25 cellular contexts compared by ENCODE assay signal in genomic region chr1:42999308-42999707, GRCh38. TPM values are rescaled to one million over a fixed set of nuclear protein-coding genes. Genes with fewer than 3 reads are reported as not detected.
A peak's percentile ranks its signal among the peaks of the same experiment; 100 is the strongest.
DNase-seq lines count a peak whose midpoint lies in the region; ATAC-seq and TF ChIP-seq lines count a peak whose summit lies in the region.
"Had no signal": no experiment of that assay in that cellular context is flagged by ENCODE, and none has a peak within 500 bp of the region (broad histone marks: within the 10 kb centered on the region; RNA-seq: fewer than 3 reads in every experiment).

No MANE protein-coding gene starts in this region.

- H3K4me2 ChIP-seq in osteoblast (ENCODE audit: insufficient read depth, low read length): no peak overlapping the region
- H3K4me2 ChIP-seq: SK-N-SH had no signal

- H3K27me3 Mint-ChIP-seq in activated T-helper 17 cell treated with anti-CD3 and anti-CD28 coated beads, Interleukin-2, amount 50 U/mL, for 72 hours: no peaks in the 10 kb centered on the region
- H3K27me3 Mint-ChIP-seq in glutamatergic neuron (ENCODE audit: unreplicated experiment): peaks cover 1% of the 10 kb centered on the region
- H3K27me3 Mint-ChIP-seq: CD4-positive, alpha-beta T cell; T-helper 17 cell had no signal

- H3K27ac Mint-ChIP-seq in activated T-helper 17 cell treated with anti-CD3 and anti-CD28 coated beads, Interleukin-2, amount 50 U/mL, for 72 hours: no peak overlapping the region
- no peak overlapping the region for H3K27ac Mint-ChIP-seq in glutamatergic neuron (ENCODE audit: unreplicated experiment)
- H3K27ac Mint-ChIP-seq: activated T-cell treated with anti-CD3 and anti-CD28 coated beads, Interleukin-2, amount 50 U/mL, for 72 hours; CD4-positive, alpha-beta T cell; naive thymus-derived CD4-positive, alpha-beta T cell; T-helper 17 cell had no signal

- no peak for TF ChIP-seq CTCF in osteoblast (IDR thresholded peaks at IDR 0.05; ENCODE audit: extremely low read depth, low read depth, low read length)
- TF ChIP-seq CTCF in glutamatergic neuron (IDR thresholded peaks at IDR 0.05; ENCODE audit: partially characterized antibody, unreplicated experiment): no peak

- H3K27me3 ChIP-seq in osteoblast (ENCODE audit: insufficient read depth, low read length): no peaks in the 10 kb centered on the region
- H3K27me3 ChIP-seq: heart right ventricle, tibial artery had no signal

- no peaks in the 10 kb centered on the region for H4K20me1 ChIP-seq in osteoblast (ENCODE audit: insufficient read depth, low read length)

- no peak overlapping the region for H3K4me3 Mint-ChIP-seq in activated T-helper 17 cell treated with anti-CD3 and anti-CD28 coated beads, Interleukin-2, amount 50 U/mL, for 72 hours
- H3K4me3 Mint-ChIP-seq in glutamatergic neuron (ENCODE audit: unreplicated experiment): no peak overlapping the region
- H3K4me3 Mint-ChIP-seq: activated T-cell treated with anti-CD3 and anti-CD28 coated beads, Interleukin-2, amount 50 U/mL, for 72 hours; CD4-positive, alpha-beta T cell; naive thymus-derived CD4-positive, alpha-beta T cell; T-helper 17 cell had no signal

- H3K27ac ChIP-seq in osteoblast (ENCODE audit: low read depth, low read length): no peak overlapping the region
- H3K27ac ChIP-seq: heart right ventricle, tibial artery had no signal

- no peak overlapping the region for H2AFZ ChIP-seq in osteoblast (ENCODE audit: low read length)

- no peaks in the 10 kb centered on the region for H3K36me3 ChIP-seq in osteoblast (ENCODE audit: insufficient read depth, low read length)
- H3K36me3 ChIP-seq: heart right ventricle, tibial artery had no signal

- no peak overlapping the region for H3K4me3 ChIP-seq in osteoblast (ENCODE audit: insufficient read depth, low read length)
- H3K4me3 ChIP-seq: heart right ventricle, tibial artery had no signal

- no peaks in the 10 kb centered on the region for H3K36me3 Mint-ChIP-seq in activated T-helper 17 cell treated with anti-CD3 and anti-CD28 coated beads, Interleukin-2, amount 50 U/mL, for 72 hours (ENCODE audit: low read depth)
- no peaks in the 10 kb centered on the region for H3K36me3 Mint-ChIP-seq in glutamatergic neuron (ENCODE audit: unreplicated experiment)

- no peaks in the 10 kb centered on the region for H3K4me1 Mint-ChIP-seq in activated T-helper 17 cell treated with anti-CD3 and anti-CD28 coated beads, Interleukin-2, amount 50 U/mL, for 72 hours
- H3K4me1 Mint-ChIP-seq in glutamatergic neuron (ENCODE audit: low read depth, unreplicated experiment): no peaks in the 10 kb centered on the region

- peak; percentile 67 for DNase-seq in EL
- peak; percentile 33 for DNase-seq in HS-27A (ENCODE audit: low read depth)
- peak; percentile 65 for DNase-seq in osteoblast (ENCODE audit: insufficient read length, low spot score, missing footprints)
- no peak for DNase-seq in ureter (ENCODE audit: low spot score)
- DNase-seq in glutamatergic neuron: no peak
- no peak for DNase-seq in activated CD8-positive, alpha-beta memory T cell treated with anti-CD3 and anti-CD28 coated beads, Interleukin-2, amount 50 U/mL, for 48 hours
- no peak for DNase-seq in NCI-H748 (lab: John Stamatoyannopoulos, UW; ENCODE audit: unreplicated experiment)
- DNase-seq: activated CD4-positive, alpha-beta T cell treated with anti-CD3 and anti-CD28 coated beads for 48 hours; activated naive CD4-positive, alpha-beta T cell treated with anti-CD3 and anti-CD28 coated beads, Interleukin-2, amount 50 U/mL, for 16 hours; activated T-cell treated with anti-CD3 and anti-CD28 coated beads, Interleukin-2, amount 50 U/mL, for 72 hours; CD4-positive, alpha-beta T cell; heart right ventricle; Kasumi-1; naive thymus-derived CD4-positive, alpha-beta T cell; NCI-H1694 treated with DMSO at 0.1 percent for 48 hours; NCI-H2171; NCI-H524; nucleus accumbens; SK-N-SH; stimulated activated CD4-positive, alpha-beta T cell treated with anti-CD3 and anti-CD28 coated beads, Interleukin-4, amount 100 ng/mL, for 24 hours; stimulated activated naive CD4-positive, alpha-beta T cell treated with Interleukin-2 at 50 U/mL for 16 hours; T-helper 17 cell; tibial artery had no signal

- no peaks in the 10 kb centered on the region for H3K4me1 ChIP-seq in osteoblast (ENCODE audit: insufficient read depth, low read length)
- H3K4me1 ChIP-seq: heart right ventricle had no signal

- no peaks in the 10 kb centered on the region for H3K79me2 ChIP-seq in osteoblast (ENCODE audit: insufficient read depth, low read length)

- H3K9me3 ChIP-seq in osteoblast (ENCODE audit: low read depth, low read length): no peaks in the 10 kb centered on the region
- H3K9me3 ChIP-seq: heart right ventricle, SK-N-SH, tibial artery had no signal

- ATAC-seq in activated T-helper 17 cell treated with anti-CD3 and anti-CD28 coated beads, Interleukin-2, amount 50 U/mL, for 72 hours (replicated peaks): peak; percentile 56
- ATAC-seq: activated T-cell treated with anti-CD3 and anti-CD28 coated beads, Interleukin-2, amount 50 U/mL, for 72 hours; heart right ventricle; left lobe of liver; naive thymus-derived CD4-positive, alpha-beta T cell; T-helper 17 cell had no signal

- no peaks in the 10 kb centered on the region for H3K9me3 Mint-ChIP-seq in activated T-helper 17 cell treated with anti-CD3 and anti-CD28 coated beads, Interleukin-2, amount 50 U/mL, for 72 hours
- no peaks in the 10 kb centered on the region for H3K9me3 Mint-ChIP-seq in glutamatergic neuron (ENCODE audit: unreplicated experiment)
- H3K9me3 Mint-ChIP-seq: activated T-cell treated with anti-CD3 and anti-CD28 coated beads, Interleukin-2, amount 50 U/mL, for 72 hours; CD4-positive, alpha-beta T cell had no signal

RNA-seq across cellular contexts. Expression of gene SLC2A1, which starts 40.6 kb away (rescaled TPM):
- 100 to 1,000 TPM; 217 to 280 TPM for total RNA-seq in activated T-helper 17 cell treated with anti-CD3 and anti-CD28 coated beads, Interleukin-2, amount 50 U/mL, for 72 hours
- 28.3 and 43.4 TPM in 2 replicates for total RNA-seq in osteoblast
- 246 TPM for total RNA-seq in ureter
- total RNA-seq in glutamatergic neuron (ENCODE audit: unreplicated experiment): 25.0 TPM

Comparison
In these comparisons a context has a peak if more than half of its experiments do, and no peak if none do; other contexts are left out.
1. DNase-seq: peak in EL (single experiment), HS-27A (single experiment) and osteoblast (single experiment); none in ureter (single experiment), glutamatergic neuron (single experiment), activated CD8-positive, alpha-beta memory T cell treated with anti-CD3 and anti-CD28 coated beads, Interleukin-2, amount 50 U/mL, for 48 hours (single experiment) and NCI-H748 (single experiment).